ENCODE assay signal across 8 cellular contexts in the genomic region with DNA sequence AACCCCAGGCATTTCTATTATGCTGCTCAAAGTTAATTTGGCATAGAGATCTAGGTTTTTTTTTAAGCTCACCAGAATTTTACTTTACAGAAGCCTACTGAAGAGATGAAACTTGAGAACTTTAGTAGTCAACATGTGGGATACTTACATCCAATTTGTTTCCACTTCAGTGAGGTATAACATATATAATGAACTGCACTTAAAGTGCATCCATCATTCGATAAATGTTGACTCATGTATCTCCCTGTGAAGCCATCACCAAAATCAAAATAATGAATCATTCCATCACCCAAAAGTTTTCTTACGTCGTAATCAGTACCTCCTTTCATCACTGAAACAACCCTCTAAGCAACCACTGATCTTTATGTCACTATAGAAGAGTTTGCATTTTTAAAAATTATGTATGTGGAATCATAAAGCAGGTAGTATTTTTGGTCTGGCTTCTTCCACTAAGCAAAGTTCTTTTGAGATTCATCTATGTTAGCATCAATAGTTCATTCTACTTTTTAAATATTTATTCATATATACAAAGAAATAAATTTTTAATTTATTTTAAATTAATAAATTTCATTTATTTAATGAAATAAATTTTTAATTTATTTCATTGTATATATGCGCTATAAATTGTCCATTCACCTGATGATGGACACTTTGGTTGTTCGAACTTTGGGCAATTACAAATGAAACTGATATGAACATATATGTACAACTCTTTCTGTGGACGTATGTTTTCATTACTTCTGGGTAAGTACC. TPM values are rescaled to one million over a fixed set of nuclear protein-coding genes. Genes with fewer than 3 reads are reported as not detected.
DNase-seq lines count a peak whose midpoint lies in the region; FAIRE-seq and TF ChIP-seq lines count a peak whose summit lies in the region.

No MANE protein-coding gene starts in this region.

- no peaks in the 10 kb centered on the region for H3K9me3 ChIP-seq in Caco-2
- H3K9me3 ChIP-seq in OCI-LY1 (ENCODE audit: low read length) = no peaks in the 10 kb centered on the region

- CTCF ChIA-PET in Caco-2 (lab: Charles Lee) = interaction anchor here (0.7 to 4.3 kb wide), 10 partner anchors 12 to 434 kb away, joined by 3 to 36 read pairs (median 10); no protein-coding TSS in a partner anchor

- peak overlapping the region; percentile 94 for H3K4me3 ChIP-seq in Caco-2 (ENCODE audit: low read depth, low read length)
- no peak overlapping the region for H3K4me3 ChIP-seq in OCI-LY1 (ENCODE audit: low read depth, low read length, poor library complexity, severe bottlenecking)

- H3K27me3 ChIP-seq in Caco-2 (replicated peaks; ENCODE audit: control insufficient read depth, insufficient read depth, low read length) = no peaks in the 10 kb centered on the region
- no peaks in the 10 kb centered on the region for H3K27me3 ChIP-seq in OCI-LY1 (ENCODE audit: insufficient read depth, low read length)

- TF ChIP-seq CTCF in Caco-2 (IDR thresholded peaks at IDR 0.05; ENCODE audit: insufficient read depth in 1 of 2, low read depth in 1 of 2, low read length in 1 of 2, severe bottlenecking in 1 of 2, unreplicated experiment in 1 of 2) (no peak), OCI-LY1 (IDR thresholded peaks at IDR 0.05; ENCODE audit: low read length) (no peak), osteocyte (IDR thresholded peaks at IDR 0.05) (no peak)

- no peak overlapping the region for H3K27ac ChIP-seq in OCI-LY1 (ENCODE audit: low read depth, low read length, poor library complexity, severe bottlenecking)

- H3K36me3 Mint-ChIP-seq in Caco-2 (ENCODE audit: insufficient read depth, unreplicated experiment) = peaks cover 12% of the 10 kb centered on the region
- H3K36me3 Mint-ChIP-seq in osteocyte (ENCODE audit: unreplicated experiment) = no peaks in the 10 kb centered on the region

- H3K27ac Mint-ChIP-seq in Caco-2 (ENCODE audit: unreplicated experiment) (peak overlapping the region; percentile 93), osteocyte (ENCODE audit: unreplicated experiment) (peak overlapping the region; percentile 80)

- H3F3A ChIP-seq in OCI-LY1 (ENCODE audit: insufficient read depth, low read length) = no peaks in the 10 kb centered on the region

- peak overlapping the region; percentile 32 for H3K4me2 ChIP-seq in OCI-LY1 (ENCODE audit: low read length)

- no peaks in the 10 kb centered on the region for H3K36me3 ChIP-seq in Caco-2 (ENCODE audit: control insufficient read depth, insufficient read depth, low read length)
- no peaks in the 10 kb centered on the region for H3K36me3 ChIP-seq in OCI-LY1 (ENCODE audit: insufficient read depth, low read length)

- POLR2A ChIA-PET in Caco-2 (lab: Charles Lee) = no interaction called here

- no peak for DNase-seq in Caco-2
- no peak for DNase-seq in osteocyte (ENCODE audit: extremely low spot score, unreplicated experiment)
- no peak for DNase-seq in D341Med (ENCODE audit: low spot score)
- DNase-seq in SIG-M5 (lab: John Stamatoyannopoulos, UW) = no peak
- no peak for DNase-seq in AML-193 (lab: John Stamatoyannopoulos, UW)
- DNase-seq in NCI-H1930 (lab: John Stamatoyannopoulos, UW) = no peak

- no peaks in the 10 kb centered on the region for H3K9me2 ChIP-seq in OCI-LY1 (ENCODE audit: low read depth, low read length)

- H3K79me2 ChIP-seq in OCI-LY1 (ENCODE audit: insufficient read depth, low read length) = no peaks in the 10 kb centered on the region

- 0 out of 2 replicates have a peak, but pooled peaks cover 4% of the 10 kb centered on the region for H3K4me1 ChIP-seq in Caco-2
- H3K4me1 ChIP-seq in OCI-LY1 (ENCODE audit: insufficient read depth, low read length, severe bottlenecking) = no peaks in the 10 kb centered on the region

- H4K20me1 ChIP-seq in OCI-LY1 (ENCODE audit: insufficient read depth, low read length) = no peaks in the 10 kb centered on the region

- H3K9me3 Mint-ChIP-seq in Caco-2 (ENCODE audit: unreplicated experiment) = no peaks in the 10 kb centered on the region
- no peaks in the 10 kb centered on the region for H3K9me3 Mint-ChIP-seq in osteocyte (ENCODE audit: unreplicated experiment)

- intact Hi-C loops in Caco-2 (cut with micrococcal nuclease; ENCODE audit: unreplicated experiment) = loop anchor here (5.0 to 10.0 kb wide), 4 partner anchors 85 to 330 kb away; no protein-coding TSS in a partner anchor

- H3K4me1 Mint-ChIP-seq in Caco-2 (ENCODE audit: low read depth, unreplicated experiment) = peaks cover 5% of the 10 kb centered on the region
- peaks cover 21% of the 10 kb centered on the region for H3K4me1 Mint-ChIP-seq in osteocyte (ENCODE audit: unreplicated experiment)

- no TSS peak for BruUV-seq in Caco-2 (replicated peaks; lab: Mats Ljungman, UMichigan)

- FAIRE-seq in endometrium (lab: Jason Lieb, UNC) = peak; percentile 87

- H3K27me3 Mint-ChIP-seq in Caco-2 (ENCODE audit: insufficient read depth, unreplicated experiment) (peaks cover under 1% of the 10 kb centered on the region), osteocyte (ENCODE audit: unreplicated experiment) (peaks cover 28% of the 10 kb centered on the region)

- H3K9ac ChIP-seq in OCI-LY1 (ENCODE audit: low read length) = no peak overlapping the region

- peak overlapping the region; percentile 98 for H3K4me3 Mint-ChIP-seq in Caco-2 (ENCODE audit: unreplicated experiment)
- H3K4me3 Mint-ChIP-seq in osteocyte (ENCODE audit: unreplicated experiment) = peak overlapping the region; percentile 96

- no peak overlapping the region; the same call in 1 of the 2 replicates for H2AFZ ChIP-seq in OCI-LY1 (ENCODE audit: low read length)

RNA-seq across cellular contexts. Expression of gene CPNE8, which starts 2.0 kb away (rescaled TPM):
- 13.5 and 15.2 TPM in 2 replicates for total RNA-seq in Caco-2 (2022)
- total RNA-seq in osteocyte = 8.7 and 11.1 TPM in 2 replicates
